1 cellular context compared by ENCODE assay signal in genomic region chr11:70616938-70617674, GRCh38.
TF ChIP-seq lines count a peak whose summit lies in the region.

No MANE protein-coding gene starts in this region.

TF ChIP-seq in H1, 55 proteins besides CTCF, POLR2A, EP300 and RAD21:
- TF ChIP-seq SRF (IDR thresholded peaks at IDR 0.05; ENCODE audit: low read depth, low read length) (no peak), FOSL1 (IDR thresholded peaks at IDR 0.05; ENCODE audit: insufficient read depth, low read depth, low read length) (no peak), PHF8 (conservative IDR thresholded peaks at IDR 0.05; ENCODE audit: low read depth, low read length) (no peak), BACH1 (IDR thresholded peaks at IDR 0.05; ENCODE audit: low read length) (no peak)
